Comparison of ENCODE assay signal across 17 cellular contexts in the genomic region with DNA sequence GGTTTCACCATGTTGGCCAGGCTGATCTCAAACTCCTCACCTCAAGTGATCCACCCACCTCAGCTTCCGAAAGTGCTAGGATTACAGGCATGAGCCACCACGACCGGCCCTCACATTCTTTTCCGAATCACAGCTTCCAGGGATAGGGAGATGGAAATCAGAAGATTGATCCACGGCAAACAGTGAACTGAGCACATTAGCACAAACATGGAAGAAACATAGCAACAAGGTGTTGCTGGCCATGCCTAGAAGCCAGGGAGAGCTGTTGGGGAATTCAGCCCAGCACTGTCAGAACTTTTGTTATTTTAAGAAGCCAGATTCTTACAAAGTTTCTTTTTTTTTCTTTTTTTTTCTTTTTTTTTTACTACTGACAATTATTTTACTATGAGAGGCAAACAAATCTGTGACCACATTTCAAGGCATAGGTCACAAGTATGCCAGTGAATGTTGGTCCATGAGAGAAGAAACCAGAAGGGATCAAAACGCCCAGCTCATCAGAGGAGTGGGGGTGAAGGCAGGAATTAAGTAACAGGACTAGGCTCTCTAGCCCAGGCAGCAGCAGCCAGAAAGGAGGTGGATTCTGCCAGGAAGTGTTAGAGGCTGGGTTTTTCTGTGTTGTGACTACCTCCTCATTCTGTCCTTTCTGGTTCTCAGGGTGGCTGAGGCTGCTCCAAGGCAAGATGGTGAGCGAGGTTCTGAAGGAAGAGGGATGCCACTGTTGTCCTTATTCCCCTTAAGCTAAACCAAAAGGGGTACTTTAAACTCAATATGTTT. TPM values are rescaled to one million over a fixed set of nuclear protein-coding genes. Genes with fewer than 3 reads are reported as not detected.
DNase-seq lines count a peak whose midpoint lies in the region; ATAC-seq and TF ChIP-seq lines count a peak whose summit lies in the region.
"Had no signal": no experiment of that assay in that cellular context is flagged by ENCODE, and none has a peak within 500 bp of the region (broad histone marks: within the 10 kb centered on the region; RNA-seq: fewer than 3 reads in every experiment).

No MANE protein-coding gene starts in this region.

- CTCF ChIA-PET in WTC11 (lab: Charles Lee) = interaction anchor here (0.9 kb wide), 1 partner anchor 98 kb away, joined by 3 read pairs; no protein-coding TSS in a partner anchor
- CTCF ChIA-PET in activated CD8-positive, alpha-beta memory T cell treated with anti-CD3 and anti-CD28 coated beads, Interleukin-2, amount 10 ng/mL, durations not matched to agents 7 days and 5 days (lab: Charles Lee) = no interaction called here

- H3K4me1 ChIP-seq in DOHH2 (ENCODE audit: control insufficient read depth, low read length) (peaks cover 33% of the 10 kb centered on the region), neural progenitor cell (no peaks in the 10 kb centered on the region)
- H3K4me1 ChIP-seq: Peyer's patch had no signal

- TF ChIP-seq CTCF in DOHH2 (IDR thresholded peaks at IDR 0.05; ENCODE audit: low read depth, low read length, poor library complexity, severe bottlenecking) (no peak), WTC11 (IDR thresholded peaks at IDR 0.05) (no peak), neural progenitor cell (IDR thresholded peaks at IDR 0.05) (no peak)

- H4K20me1 ChIP-seq in DOHH2 (ENCODE audit: control insufficient read depth, insufficient read depth, low read depth, low read length) (no peaks in the 10 kb centered on the region), neural progenitor cell (ENCODE audit: low read depth) (no peaks in the 10 kb centered on the region)

- H3K79me2 ChIP-seq in DOHH2 (ENCODE audit: control insufficient read depth, low read length) (peaks cover 15% of the 10 kb centered on the region), neural progenitor cell (ENCODE audit: low read depth) (no peaks in the 10 kb centered on the region)

- H3K27me3 ChIP-seq in DOHH2 (ENCODE audit: control insufficient read depth, low read length) = no peaks in the 10 kb centered on the region
- no peaks in the 10 kb centered on the region for H3K27me3 ChIP-seq in neural progenitor cell
- H3K27me3 ChIP-seq: Peyer's patch had no signal

- no peak overlapping the region for H3K9ac ChIP-seq in neural progenitor cell

- H3K27me3 Mint-ChIP-seq in WTC11 (ENCODE audit: low read depth) = no peaks in the 10 kb centered on the region
- H3K27me3 Mint-ChIP-seq in neural progenitor cell (ENCODE audit: insufficient read depth, low read depth) = no peaks in the 10 kb centered on the region
- H3K27me3 Mint-ChIP-seq in activated CD8-positive, alpha-beta memory T cell treated with anti-CD3 and anti-CD28 coated beads, Interleukin-2, amount 10 ng/mL, durations not matched to agents 7 days and 5 days = no peaks in the 10 kb centered on the region

- ATAC-seq in HG02610 (IDR thresholded peaks at IDR 0.05; ENCODE audit: unreplicated experiment) (peak; percentile 37), WTC11 (peak; percentile 72), left ventricle myocardium superior (no peak)
- no peak for ATAC-seq in activated CD8-positive, alpha-beta memory T cell treated with anti-CD3 and anti-CD28 coated beads, Interleukin-2, amount 10 ng/mL, durations not matched to agents 7 days and 5 days
- ATAC-seq: CD8-positive, alpha-beta T cell; SK-N-SH treated with all-trans-retinoic acid at 6 μM for 48 hours had no signal

- H3K9me2 ChIP-seq in DOHH2 (replicated peaks; ENCODE audit: control insufficient read depth, low read length) = no peaks in the 10 kb centered on the region; the same call in 1 of the 2 replicates

- peak overlapping the region; percentile 28; the same call in 1 of the 2 replicates for H3K4me3 ChIP-seq in DOHH2 (ENCODE audit: low read length)
- no peak overlapping the region for H3K4me3 ChIP-seq in neural progenitor cell
- H3K4me3 ChIP-seq: Peyer's patch had no signal

- DNase-seq in WTC11 (ENCODE audit: low spot score) = no peak
- DNase-seq in neural progenitor cell (ENCODE audit: low spot score) = no peak
- no peak for DNase-seq in activated CD8-positive, alpha-beta memory T cell treated with anti-CD3 and anti-CD28 coated beads, Interleukin-2, amount 10 ng/mL, durations not matched to agents 7 days and 5 days
- no peak for DNase-seq in left ventricle myocardium superior
- DNase-seq in NCI-H1694 treated with DMSO at 0.1 percent for 48 hours (lab: John Stamatoyannopoulos, UW) = no peak
- DNase-seq: CD8-positive, alpha-beta T cell; DND-41; GF-D8; H7; NCI-H1092 treated with DMSO at 0.1 percent for 48 hours; NCI-H1694; NCI-H446; Peyer's patch; SHP77 had no signal

- H3K27ac Mint-ChIP-seq in WTC11 (peak overlapping the region; percentile 73), neural progenitor cell (no peak overlapping the region)
- H3K27ac Mint-ChIP-seq in activated CD8-positive, alpha-beta memory T cell treated with anti-CD3 and anti-CD28 coated beads, Interleukin-2, amount 10 ng/mL, durations not matched to agents 7 days and 5 days = no peak overlapping the region
- H3K27ac Mint-ChIP-seq: CD8-positive, alpha-beta T cell had no signal

- POLR2A ChIA-PET in WTC11 (lab: Charles Lee) = no interaction called here

- H3K36me3 ChIP-seq in DOHH2 (ENCODE audit: control insufficient read depth, low read length) = peaks cover 13% of the 10 kb centered on the region
- no peaks in the 10 kb centered on the region for H3K36me3 ChIP-seq in neural progenitor cell
- H3K36me3 ChIP-seq: Peyer's patch had no signal

- H3K4me2 ChIP-seq in DOHH2 (ENCODE audit: low read length) (peak overlapping the region; percentile 53), neural progenitor cell (no peak overlapping the region)

- H3K4me1 Mint-ChIP-seq in WTC11 (peaks cover 26% of the 10 kb centered on the region), neural progenitor cell (no peaks in the 10 kb centered on the region)
- H3K4me1 Mint-ChIP-seq in activated CD8-positive, alpha-beta memory T cell treated with anti-CD3 and anti-CD28 coated beads, Interleukin-2, amount 10 ng/mL, durations not matched to agents 7 days and 5 days = peaks cover 11% of the 10 kb centered on the region

- H3F3A ChIP-seq in DOHH2 (ENCODE audit: control insufficient read depth, insufficient read depth) (0 out of 2 replicates have a peak, but pooled peaks cover 5% of the 10 kb centered on the region), neural progenitor cell (ENCODE audit: low read depth) (no peaks in the 10 kb centered on the region)

- intact Hi-C loops in left ventricle myocardium superior (cut with micrococcal nuclease) = no loop called here

- peak overlapping the region; percentile 63 for H2AFZ ChIP-seq in neural progenitor cell (replicated peaks)

- H3K9me3 ChIP-seq in DOHH2 (ENCODE audit: control insufficient read depth, insufficient read depth, low read length) (no peaks in the 10 kb centered on the region), neural progenitor cell (ENCODE audit: low read depth) (no peaks in the 10 kb centered on the region)
- H3K9me3 ChIP-seq: Peyer's patch had no signal

- H3K4me3 Mint-ChIP-seq in WTC11 = no peak overlapping the region
- no peak overlapping the region for H3K4me3 Mint-ChIP-seq in neural progenitor cell
- no peak overlapping the region for H3K4me3 Mint-ChIP-seq in activated CD8-positive, alpha-beta memory T cell treated with anti-CD3 and anti-CD28 coated beads, Interleukin-2, amount 10 ng/mL, durations not matched to agents 7 days and 5 days
- H3K4me3 Mint-ChIP-seq: CD8-positive, alpha-beta T cell had no signal

- H3K27ac ChIP-seq in DOHH2 (ENCODE audit: low read depth, low read length) (no peak overlapping the region), neural progenitor cell (no peak overlapping the region)
- H3K27ac ChIP-seq: Peyer's patch had no signal

- H3K36me3 Mint-ChIP-seq in WTC11 = peaks cover 2% of the 10 kb centered on the region; the same call in 1 of the 2 replicates
- no peaks in the 10 kb centered on the region for H3K36me3 Mint-ChIP-seq in neural progenitor cell
- H3K36me3 Mint-ChIP-seq in activated CD8-positive, alpha-beta memory T cell treated with anti-CD3 and anti-CD28 coated beads, Interleukin-2, amount 10 ng/mL, durations not matched to agents 7 days and 5 days = peaks cover 7% of the 10 kb centered on the region

- H3K9me3 Mint-ChIP-seq in WTC11 (no peaks in the 10 kb centered on the region), neural progenitor cell (no peaks in the 10 kb centered on the region)
- peaks cover 1% of the 10 kb centered on the region for H3K9me3 Mint-ChIP-seq in activated CD8-positive, alpha-beta memory T cell treated with anti-CD3 and anti-CD28 coated beads, Interleukin-2, amount 10 ng/mL, durations not matched to agents 7 days and 5 days (ENCODE audit: low read depth)
- H3K9me3 Mint-ChIP-seq: CD8-positive, alpha-beta T cell had no signal

TF ChIP-seq in WTC11, 78 proteins besides CTCF, POLR2A, EP300 and RAD21 (continues in another document):
- TF ChIP-seq NFATC4 (CRISPR knock-in tag; IDR thresholded peaks at IDR 0.05) (no peak), GRHL2 (CRISPR knock-in tag; IDR thresholded peaks at IDR 0.05; ENCODE audit: insufficient replicate concordance, severe bottlenecking) (no peak), ZNF671 (CRISPR knock-in tag; IDR thresholded peaks at IDR 0.05) (no peak), ZNF396 (CRISPR knock-in tag; IDR thresholded peaks at IDR 0.05; ENCODE audit: borderline replicate concordance) (no peak), ZNF512 (CRISPR knock-in tag; IDR thresholded peaks at IDR 0.05; ENCODE audit: borderline replicate concordance) (no peak)

RNA-seq across cellular contexts. Expression of gene TEC, which starts 44.1 kb away (rescaled TPM):
- total RNA-seq in WTC11 (2021) (8.8 to 10.5 TPM (median 9.2 TPM) in 3 replicates), neural progenitor cell (ENCODE audit: low replicate concordance) (0.22 TPM in 1 of 2 replicates, not detected in the other), left ventricle myocardium superior (2.2 TPM)
- 1 to 10 TPM; 2.0 to 3.0 TPM for total RNA-seq in activated CD8-positive, alpha-beta memory T cell treated with anti-CD3 and anti-CD28 coated beads, Interleukin-2, amount 10 ng/mL, durations not matched to agents 7 days and 5 days

Comparison
In these comparisons a context has a peak if more than half of its experiments do, and no peak if none do; other contexts are left out.
1. ATAC-seq: peak in HG02610 (single experiment) and WTC11 (single experiment); none in activated CD8-positive, alpha-beta memory T cell treated with anti-CD3 and anti-CD28 coated beads, Interleukin-2, amount 10 ng/mL, durations not matched to agents 7 days and 5 days (single experiment) and left ventricle myocardium superior (single experiment).